8 cellular contexts compared by ENCODE assay signal in genomic region chr6:4018194-4019111, GRCh38.
DNase-seq lines count a peak whose midpoint lies in the region; ATAC-seq and TF ChIP-seq lines count a peak whose summit lies in the region.

No MANE protein-coding gene starts in this region.

- intact Hi-C loops in Panc1 (cut with micrococcal nuclease; ENCODE audit: unreplicated experiment) (no loop called here), esophagus squamous epithelium (cut with DNase I) (no loop called here)

- H3K27ac ChIP-seq in KOPT-K1 (ENCODE audit: low read depth, low read length, poor library complexity, severe bottlenecking) = peak overlapping the region; percentile 92
- peak overlapping the region; percentile 99 for H3K27ac ChIP-seq in Panc1 (ENCODE audit: low read length)
- H3K27ac ChIP-seq in esophagus squamous epithelium = peak overlapping the region; percentile 93 to 98 (median 96)

- H3K27me3 ChIP-seq in Panc1 (ENCODE audit: control insufficient read depth, insufficient read depth, low read length) = no peaks in the 10 kb centered on the region
- no peaks in the 10 kb centered on the region for H3K27me3 ChIP-seq in esophagus squamous epithelium

- H3K9me3 ChIP-seq in KOPT-K1 (ENCODE audit: insufficient read depth, low read length, poor library complexity, severe bottlenecking) (no peaks in the 10 kb centered on the region), Panc1 (ENCODE audit: control insufficient read depth, insufficient read depth, low read depth, low read length) (no peaks in the 10 kb centered on the region), esophagus squamous epithelium (no peaks in the 10 kb centered on the region)

- H3K36me3 Mint-ChIP-seq in activated T-cell treated with anti-CD3 and anti-CD28 coated beads, Interleukin-2, amount 50 U/mL, for 72 hours (ENCODE audit: insufficient read depth in 2 of 2) = peaks cover 6 to 8% of the 10 kb centered on the region in 2 donors

- peak; percentile 65 for ATAC-seq in GM21825 (IDR thresholded peaks at IDR 0.05; ENCODE audit: unreplicated experiment)
- ATAC-seq in Panc1 = peak; percentile 82
- ATAC-seq in activated T-cell treated with anti-CD3 and anti-CD28 coated beads, Interleukin-2, amount 50 U/mL, for 72 hours (replicated peaks in 1 of 2) = peak; percentile 77 to 81

- H3K27ac Mint-ChIP-seq in activated T-cell treated with anti-CD3 and anti-CD28 coated beads, Interleukin-2, amount 50 U/mL, for 72 hours = peak overlapping the region; percentile 99

- H3K4me1 Mint-ChIP-seq in activated T-cell treated with anti-CD3 and anti-CD28 coated beads, Interleukin-2, amount 50 U/mL, for 72 hours (ENCODE audit: low read depth) = peaks cover 77% of the 10 kb centered on the region

- TF ChIP-seq CTCF in Panc1 (IDR thresholded peaks at IDR 0.05) (peak; percentile 54), esophagus squamous epithelium (IDR thresholded peaks at IDR 0.05) (peak in 5 of 6 experiments; percentile 24 to 52 (median 39))

- CTCF ChIA-PET in Panc1 (lab: Charles Lee) = interaction anchor here (0.6 to 0.7 kb wide), 2 partner anchors 85 to 286 kb away, joined by 3 to 14 read pairs; no protein-coding TSS in a partner anchor

- H3K4me3 Mint-ChIP-seq in activated T-cell treated with anti-CD3 and anti-CD28 coated beads, Interleukin-2, amount 50 U/mL, for 72 hours = peak overlapping the region; percentile 97 to 98

- no peaks in the 10 kb centered on the region for H3K27me3 Mint-ChIP-seq in activated T-cell treated with anti-CD3 and anti-CD28 coated beads, Interleukin-2, amount 50 U/mL, for 72 hours (ENCODE audit: low read depth)

- peak overlapping the region; percentile 77 to 83 for H3K4me3 ChIP-seq in Panc1 (ENCODE audit: low read depth in 2 of 2, low read length in 2 of 2)
- H3K4me3 ChIP-seq in esophagus squamous epithelium = peak overlapping the region; percentile 57 to 92 (median 66)

- peaks cover 20% of the 10 kb centered on the region for H3K36me3 ChIP-seq in KOPT-K1 (ENCODE audit: insufficient read depth, low read length)
- peaks cover 4% of the 10 kb centered on the region for H3K36me3 ChIP-seq in Panc1 (ENCODE audit: control insufficient read depth, insufficient read depth, low read length)
- H3K36me3 ChIP-seq in esophagus squamous epithelium = peaks cover 0 to 14% (median 0%) of the 10 kb centered on the region in 3 donors

- in situ Hi-C loops in Panc1 (cut with HindIII; ENCODE audit: low pct_unique_long_range_greater_than_20kb, low sequenced_read_pairs) = no loop called here

- WGBS in esophagus squamous epithelium, 2 donors = 0 to 1% methylated on average over 23 to 50 of the region's 69 CpGs

- H3K4me1 ChIP-seq in Panc1 (ENCODE audit: control insufficient read depth, insufficient read depth, low read length) (peaks cover 30% of the 10 kb centered on the region), esophagus squamous epithelium (peaks cover 35 to 63% (median 35%) of the 10 kb centered on the region in 3 donors)

- BruUV-seq in Panc1 (replicated peaks; lab: Mats Ljungman, UMichigan) = no TSS peak

- H3K9me3 Mint-ChIP-seq in activated T-cell treated with anti-CD3 and anti-CD28 coated beads, Interleukin-2, amount 50 U/mL, for 72 hours = no peaks in the 10 kb centered on the region

- POLR2A ChIA-PET in Panc1 (lab: Charles Lee) = interaction anchor here (0.6 to 0.7 kb wide), 2 partner anchors 264 to 980 kb away, joined by 4 to 17 read pairs; no protein-coding TSS in a partner anchor

- TF ChIP-seq POLR2A in esophagus squamous epithelium (IDR thresholded peaks at IDR 0.05) = peak in 3 of 4 donors; percentile 84 to 96 (median 89)

- DNase-seq in Daoy (ENCODE audit: low read depth) (peak; percentile 99), Panc1 (ENCODE audit: low read depth, low spot score) (peak; percentile 84), esophagus squamous epithelium (lab: John Stamatoyannopoulos, UW) (peak; percentile 67), myocyte (ENCODE audit: low read depth) (peak; percentile 97)
- DNase-seq in activated T-cell treated with anti-CD3 and anti-CD28 coated beads, Interleukin-2, amount 50 U/mL, for 72 hours = peak; percentile 98 to 99
- peak; percentile 92 to 96 for DNase-seq in stimulated activated CD8-positive, alpha-beta memory T cell treated with anti-CD3 and anti-CD28 coated beads, Interleukin-7, amount 100 ng/mL, for 4 hours (ENCODE audit: low read depth in 2 of 2)

Comparison
In these comparisons a context has a peak if more than half of its experiments do, and no peak if none do; other contexts are left out.
1. Peak in every context shown above with its lines: DNase-seq, ATAC-seq, H3K4me3 ChIP-seq and H3K27ac ChIP-seq.